ENCODE assay signal across 9 cellular contexts in the genomic region with DNA sequence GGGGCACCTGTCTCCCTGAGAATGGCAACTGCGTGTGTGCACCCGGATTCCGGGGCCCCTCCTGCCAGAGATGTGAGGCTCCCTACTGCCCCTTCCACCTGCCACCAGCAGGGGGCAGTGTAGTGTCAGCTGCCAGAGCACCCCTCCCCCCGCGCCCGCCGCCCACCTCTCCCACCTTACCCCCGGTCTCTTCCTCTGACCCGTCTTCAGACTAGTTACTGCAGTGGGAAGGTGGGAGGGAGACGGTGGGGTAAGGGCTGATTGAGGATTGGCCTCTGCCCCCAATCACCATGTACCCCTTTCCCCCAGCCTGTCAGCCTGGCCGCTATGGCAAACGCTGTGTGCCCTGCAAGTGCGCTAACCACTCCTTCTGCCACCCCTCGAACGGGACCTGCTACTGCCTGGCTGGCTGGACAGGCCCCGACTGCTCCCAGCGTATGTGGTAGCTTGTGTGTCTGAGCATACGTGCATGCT. TPM values are rescaled to one million over a fixed set of nuclear protein-coding genes. Genes with fewer than 3 reads are reported as not detected.
DNase-seq lines count a peak whose midpoint lies in the region; ATAC-seq, FAIRE-seq and TF ChIP-seq lines count a peak whose summit lies in the region.
"Had no signal": no experiment of that assay in that cellular context is flagged by ENCODE, and none has a peak within 500 bp of the region (broad histone marks: within the 10 kb centered on the region; RNA-seq: fewer than 3 reads in every experiment).

No MANE protein-coding gene starts in this region.

- peak; percentile 77 for TF ChIP-seq CTCF in RWPE2 (IDR thresholded peaks at IDR 0.05; ENCODE audit: poor library complexity, severe bottlenecking)
- peak; percentile 69 for TF ChIP-seq CTCF in kidney (IDR thresholded peaks at IDR 0.05; ENCODE audit: borderline replicate concordance, extremely low read depth, insufficient read depth)

- no peaks in the 10 kb centered on the region for H3K27me3 ChIP-seq in RWPE2 (ENCODE audit: insufficient read depth, poor library complexity, severe bottlenecking)

- intact Hi-C loops in Right ventricle myocardium superior (cut with DNase I), result no loop called here
- intact Hi-C loops in cardiac septum (cut with DNase I), result no loop called here
- intact Hi-C loops in kidney (cut with DNase I), result no loop called here

- peak; percentile 60 for DNase-seq in Right ventricle myocardium superior
- no peak for DNase-seq in cardiac septum (ENCODE audit: low spot score)
- no peak for DNase-seq in RWPE2 (ENCODE audit: low spot score)
- DNase-seq in activated naive CD8-positive, alpha-beta T cell treated with anti-CD3 and anti-CD28 coated beads, Interleukin-2, amount 50 U/mL, for 16 hours (ENCODE audit: low read depth, low spot score), result peak; percentile 33
- peak; percentile 71 for DNase-seq in kidney
- DNase-seq in stimulated activated CD8-positive, alpha-beta memory T cell treated with anti-CD3 and anti-CD28 coated beads, Interleukin-7, amount 100 ng/mL, for 24 hours (ENCODE audit: low read depth), result peak; percentile 33
- DNase-seq in KG1 (lab: John Stamatoyannopoulos, UW), result no peak

- FAIRE-seq in kidney (lab: Jason Lieb, UNC), result no peak
- FAIRE-seq: frontal cortex had no signal

- H3K36me3 ChIP-seq in RWPE2 (ENCODE audit: low read depth), result peaks cover 55% of the 10 kb centered on the region
- peaks cover 0 to 3% of the 10 kb centered on the region in 2 donors for H3K36me3 ChIP-seq in kidney (ENCODE audit: control insufficient read depth in 1 of 2, insufficient read depth in 2 of 2, low read length in 2 of 2)

- H3K9ac ChIP-seq in kidney (ENCODE audit: low read length in 2 of 2), result no peak overlapping the region

- H3K9me3 ChIP-seq in RWPE2 (ENCODE audit: severe bottlenecking), result no peaks in the 10 kb centered on the region
- no peaks in the 10 kb centered on the region for H3K9me3 ChIP-seq in kidney (ENCODE audit: control insufficient read depth in 1 of 2, low read length in 2 of 2)

- ATAC-seq in Right ventricle myocardium superior (ENCODE audit: poor library complexity) (peak; percentile 31), RWPE2 (ENCODE audit: low read depth) (no peak), GM18858 (IDR thresholded peaks at IDR 0.05; ENCODE audit: unreplicated experiment) (no peak)

- H3K27ac ChIP-seq in RWPE2 (ENCODE audit: poor library complexity, severe bottlenecking) (no peak overlapping the region), kidney (ENCODE audit: low read depth in 2 of 2, low read length in 2 of 2) (no peak overlapping the region)

- peaks cover 6% of the 10 kb centered on the region for H3K4me1 ChIP-seq in RWPE2 (ENCODE audit: insufficient read depth, poor library complexity, severe bottlenecking)
- H3K4me1 ChIP-seq in kidney (ENCODE audit: control insufficient read depth in 1 of 2, insufficient read depth in 1 of 2, low read depth in 1 of 2, low read length in 2 of 2), result no peaks in the 10 kb centered on the region

- H3K4me3 ChIP-seq in RWPE2 (ENCODE audit: severe bottlenecking) (no peak overlapping the region), kidney (ENCODE audit: low read length in 2 of 2) (no peak overlapping the region)

RNA-seq across cellular contexts. Expression of gene LRRC71, which starts 10.1 kb away (rescaled TPM):
- not detected for total RNA-seq in Right ventricle myocardium superior
- total RNA-seq in cardiac septum, result not detected
- 0.50 TPM for total RNA-seq in kidney
- 0.19 TPM for polyA plus RNA-seq in kidney (ENCODE audit: insufficient read depth, low read depth, low replicate concordance)
- total RNA-seq: frontal cortex had no signal

RNA-seq across cellular contexts. Expression of gene PEAR1, which starts 16.8 kb away (rescaled TPM):
- 6.7 TPM for total RNA-seq in Right ventricle myocardium superior
- total RNA-seq in cardiac septum, result 5.6 TPM
- total RNA-seq in kidney, result 17.2 TPM
- 4.5 TPM for polyA plus RNA-seq in kidney (ENCODE audit: insufficient read depth, low read depth, low replicate concordance)

RNA-seq across cellular contexts. Expression of gene NTRK1, which starts 49.7 kb away (rescaled TPM):
- 2.5 TPM for total RNA-seq in Right ventricle myocardium superior
- total RNA-seq in cardiac septum, result 1.4 TPM
- 1.0 TPM for total RNA-seq in kidney
- polyA plus RNA-seq in kidney (ENCODE audit: insufficient read depth, low read depth, low replicate concordance), result 1.3 TPM

RNA-seq across cellular contexts. Expression of gene INSRR, which starts 51.4 kb away (rescaled TPM):
- total RNA-seq in Right ventricle myocardium superior (0.40 TPM), cardiac septum (0.24 TPM), kidney (0.35 TPM)
- polyA plus RNA-seq in kidney (ENCODE audit: insufficient read depth, low read depth, low replicate concordance), result 2.4 TPM

Comparison
In these comparisons a context has a peak if more than half of its experiments do, and no peak if none do; other contexts are left out.
1. DNase-seq: peak in Right ventricle myocardium superior (single experiment), activated naive CD8-positive, alpha-beta T cell treated with anti-CD3 and anti-CD28 coated beads, Interleukin-2, amount 50 U/mL, for 16 hours (single experiment), kidney (single experiment) and stimulated activated CD8-positive, alpha-beta memory T cell treated with anti-CD3 and anti-CD28 coated beads, Interleukin-7, amount 100 ng/mL, for 24 hours (single experiment); none in cardiac septum (single experiment), RWPE2 (single experiment) and KG1 (single experiment).